In the genomic region with DNA sequence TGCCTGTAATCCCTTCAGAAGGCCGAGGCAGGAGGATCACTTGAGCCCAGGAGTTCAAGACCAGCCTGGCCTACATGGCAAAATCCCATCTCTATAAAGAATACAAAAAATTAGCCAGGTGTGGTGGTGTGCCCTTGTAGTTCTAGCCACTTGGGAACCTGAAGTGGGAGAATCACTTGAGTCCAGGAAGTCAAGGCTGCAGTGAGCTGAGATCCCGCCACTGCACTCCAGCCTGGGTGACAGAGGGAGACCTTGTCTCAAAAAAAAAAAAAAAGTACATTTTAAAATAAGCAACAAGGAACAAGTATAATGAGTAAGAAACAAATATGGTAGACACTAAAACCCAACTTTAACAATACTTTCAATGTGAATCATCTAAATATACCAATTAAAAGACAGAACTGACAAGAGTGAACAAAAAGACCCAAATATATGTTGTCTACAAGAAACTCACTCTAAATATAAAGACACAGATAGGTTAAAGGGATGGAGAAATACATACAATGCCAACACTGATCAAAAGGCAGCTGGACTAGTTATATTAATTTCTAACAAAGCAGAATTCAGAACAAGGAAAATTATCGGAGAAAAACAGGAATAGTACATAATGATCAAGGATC, we compare ENCODE assay signal across 22 cellular contexts.
"Had no signal": no experiment of that assay in that cellular context is flagged by ENCODE, and none has a peak within 500 bp of the region (broad histone marks: within the 10 kb centered on the region; RNA-seq: fewer than 3 reads in every experiment).

No MANE protein-coding gene starts in this region.

- ATAC-seq: left colon; left ventricle myocardium superior; pancreas; right cardiac atrium; stimulated activated naive CD8-positive, alpha-beta T cell treated with anti-CD3 and anti-CD28 coated beads, Interleukin-15, Interleukin-2, amounts not matched to agents 100 U/mL and 50 U/mL, for 24 hours; upper lobe of right lung had no signal

- H3K4me3 ChIP-seq: hepatocyte, lung, pancreas, smooth muscle cell, testis, tibial nerve, upper lobe of right lung, vagina had no signal

- H3K9me3 ChIP-seq: pancreas, testis had no signal

- H3K4me1 ChIP-seq: testis, tibial nerve had no signal

- H2AFZ ChIP-seq: hepatocyte had no signal

- H3K27ac ChIP-seq: hepatocyte, pancreas, tibial nerve, upper lobe of right lung, vagina had no signal

- H3K27me3 ChIP-seq: hepatocyte, pancreas, testis, tibial nerve, upper lobe of right lung, vagina had no signal

- H3K27me3 Mint-ChIP-seq: naive B cell, progenitor cell of endocrine pancreas had no signal

- H3K36me3 ChIP-seq: pancreas, upper lobe of right lung, vagina had no signal

- DNase-seq: effector CD4-positive, alpha-beta T cell; endodermal cell; foreskin melanocyte; head of caudate nucleus; left colon; left ventricle myocardium superior; naive B cell; occipital lobe; pancreas; right cardiac atrium; stimulated activated CD4-positive, alpha-beta T cell treated with anti-CD3 and anti-CD28 coated beads, Interleukin-2, amount 100 ng/mL, for 48 hours; stimulated activated naive CD8-positive, alpha-beta T cell treated with anti-CD3 and anti-CD28 coated beads, Interleukin-15, Interleukin-2, amounts not matched to agents 100 U/mL and 50 U/mL, for 24 hours; testis; upper lobe of right lung had no signal

- FAIRE-seq: endothelial cell of umbilical vein, pancreas had no signal

- H3K4me1 Mint-ChIP-seq: nephron had no signal

- H3K4me3 Mint-ChIP-seq: endodermal cell, naive B cell, nephron had no signal

- H3K4me2 ChIP-seq: hepatocyte, smooth muscle cell had no signal

- H3K27ac Mint-ChIP-seq: nephron had no signal
